ENCODE assay signal across 8 cellular contexts in genomic region chr15:44541282-44541958, GRCh38. TPM values are rescaled to one million over a fixed set of nuclear protein-coding genes. Genes with fewer than 3 reads are reported as not detected.
A peak's percentile ranks its signal among the peaks of the same experiment; 100 is the strongest.
DNase-seq lines count a peak whose midpoint lies in the region; ATAC-seq and TF ChIP-seq lines count a peak whose summit lies in the region.

No MANE protein-coding gene starts in this region.

- H2BK120ac ChIP-seq in H9 (ENCODE audit: low read depth, low read length, poor library complexity, severe bottlenecking) = no peak overlapping the region

- H2BK20ac ChIP-seq in H9 (ENCODE audit: low read depth, low read length, poor library complexity, severe bottlenecking) = no peak overlapping the region

- intact Hi-C loops in esophagus muscularis mucosa (cut with DNase I) = no loop called here

- H3K36me3 Mint-ChIP-seq in T-helper 2 cell treated with Interferon-gamma antibody and Interleukin-4, amounts not matched to agents 5 μg/mL and 100 μg/mL, for 36 hours (ENCODE audit: low read depth) = peaks cover 57% of the 10 kb centered on the region
- H3K36me3 Mint-ChIP-seq in H9 (ENCODE audit: insufficient read depth in 1 of 3, low read depth in 3 of 3) = peaks cover 25 to 47% (median 41%) of the 10 kb centered on the region in 3 experiments

- no peak overlapping the region for H4K5ac ChIP-seq in H9 (ENCODE audit: insufficient read length, low read depth, low read length)

- no peaks in the 10 kb centered on the region for H3K9me3 Mint-ChIP-seq in T-helper 2 cell treated with Interferon-gamma antibody and Interleukin-4, amounts not matched to agents 5 μg/mL and 100 μg/mL, for 36 hours
- H3K9me3 Mint-ChIP-seq in H9 = no peaks in the 10 kb centered on the region

- H2BK5ac ChIP-seq in H9 (ENCODE audit: insufficient read length, low read length) = no peak overlapping the region

- H3K27me3 ChIP-seq in RWPE2 (ENCODE audit: insufficient read depth, poor library complexity, severe bottlenecking) (no peaks in the 10 kb centered on the region), esophagus muscularis mucosa (no peaks in the 10 kb centered on the region), H9 (ENCODE audit: insufficient read depth, low read length) (no peaks in the 10 kb centered on the region)

- H3K79me1 ChIP-seq in H9 (ENCODE audit: insufficient read depth, low read depth, low read length, poor library complexity, severe bottlenecking) = no peaks in the 10 kb centered on the region

- no peak overlapping the region for H3T11ph ChIP-seq in H9 (ENCODE audit: low read length)

- H3K27ac Mint-ChIP-seq in T-helper 2 cell treated with Interferon-gamma antibody and Interleukin-4, amounts not matched to agents 5 μg/mL and 100 μg/mL, for 36 hours = peak overlapping the region; percentile 8
- H3K27ac Mint-ChIP-seq in H9 = peak overlapping the region in 1 of 3 experiments; percentile 39; a peak in 1 of 7 replicates

- no peaks in the 10 kb centered on the region for H3K9me3 ChIP-seq in RWPE2 (ENCODE audit: severe bottlenecking)
- H3K9me3 ChIP-seq in esophagus muscularis mucosa = no peaks in the 10 kb centered on the region
- no peaks in the 10 kb centered on the region for H3K9me3 ChIP-seq in H9 (ENCODE audit: control insufficient read depth, low read depth, low read length)

- H3K4me2 ChIP-seq in H9 (ENCODE audit: insufficient read depth, insufficient read length, low read length) = no peak overlapping the region

- H2BK15ac ChIP-seq in H9 (ENCODE audit: low read depth, low read length) = no peak overlapping the region

- peaks cover 42% of the 10 kb centered on the region for H3K4me1 ChIP-seq in RWPE2 (ENCODE audit: insufficient read depth, poor library complexity, severe bottlenecking)
- H3K4me1 ChIP-seq in esophagus muscularis mucosa = peaks cover 53 to 83% (median 77%) of the 10 kb centered on the region in 4 donors
- no peaks in the 10 kb centered on the region for H3K4me1 ChIP-seq in H9 (ENCODE audit: insufficient read depth, low read length)

- no peak overlapping the region for H3K4ac ChIP-seq in H9 (ENCODE audit: low read depth, low read length)

- no peak overlapping the region for H3K56ac ChIP-seq in H9 (ENCODE audit: insufficient read length, low read depth, low read length)

- no peak overlapping the region for H3K23ac ChIP-seq in H9 (ENCODE audit: insufficient read length, low read depth, low read length)

- no peak overlapping the region for H2AK5ac ChIP-seq in H9 (ENCODE audit: insufficient read length, low read length)

- TF ChIP-seq EP300 in esophagus muscularis mucosa (IDR thresholded peaks at IDR 0.05) = no peak

- no peak for TF ChIP-seq POLR2A in esophagus muscularis mucosa (IDR thresholded peaks at IDR 0.05; ENCODE audit: low read depth)

- TF ChIP-seq CTCF in RWPE2 (IDR thresholded peaks at IDR 0.05; ENCODE audit: poor library complexity, severe bottlenecking) (no peak), esophagus muscularis mucosa (IDR thresholded peaks at IDR 0.05) (no peak), H9 (conservative IDR thresholded peaks at IDR 0.05) (no peak)

- H3K4me1 Mint-ChIP-seq in T-helper 2 cell treated with Interferon-gamma antibody and Interleukin-4, amounts not matched to agents 5 μg/mL and 100 μg/mL, for 36 hours (ENCODE audit: low read depth) = peaks cover 50% of the 10 kb centered on the region
- H3K4me1 Mint-ChIP-seq in H9 = peaks cover 11 to 15% of the 10 kb centered on the region in 2 experiments

- DNase-seq in T-helper 2 cell treated with Interferon-gamma antibody and Interleukin-4, amounts not matched to agents 5 μg/mL and 100 μg/mL, for 36 hours (ENCODE audit: low spot score) = no peak
- no peak for DNase-seq in T-helper 2 cell
- DNase-seq in RWPE2 (ENCODE audit: low spot score) = no peak
- DNase-seq in esophagus muscularis mucosa (ENCODE audit: extremely low spot score) = no peak
- peak; percentile 54 for DNase-seq in skeletal muscle cell (ENCODE audit: low read depth)
- DNase-seq in cerebellum (ENCODE audit: low spot score) = no peak
- no peak for DNase-seq in H9
- DNase-seq in epidermal melanocyte (ENCODE audit: insufficient read length, low spot score) = no peak

- H3K14ac ChIP-seq in H9 (ENCODE audit: insufficient read depth, low read length) = no peak overlapping the region

- peaks cover 6% of the 10 kb centered on the region for H3K23me2 ChIP-seq in H9 (ENCODE audit: insufficient read length, low read depth, low read length, poor library complexity, severe bottlenecking)

- H3K9ac ChIP-seq in H9 (ENCODE audit: extremely low read depth, insufficient read length, low read length) = no peak overlapping the region

- no peak overlapping the region for H2AFZ ChIP-seq in H9 (ENCODE audit: low read length)

- no peak overlapping the region for H3K18ac ChIP-seq in H9 (ENCODE audit: insufficient read length, low read depth, low read length)

- H3K36me3 ChIP-seq in RWPE2 (ENCODE audit: low read depth) = peaks cover 77% of the 10 kb centered on the region
- peaks cover 0 to 18% (median 9%) of the 10 kb centered on the region in 4 donors for H3K36me3 ChIP-seq in esophagus muscularis mucosa

- peaks cover 9% of the 10 kb centered on the region; the same call in 1 of the 2 replicates for H3K79me2 ChIP-seq in H9 (ENCODE audit: insufficient read depth, low read length)

- H3K27ac ChIP-seq in RWPE2 (ENCODE audit: poor library complexity, severe bottlenecking) (peak overlapping the region; percentile 39), esophagus muscularis mucosa (replicated peaks in 1 of 4) (peak overlapping the region; percentile 54 to 61 (median 58)), H9 (ENCODE audit: insufficient read length, low read depth, low read length) (no peak overlapping the region)

- 94% methylated on average over 4 of the region's 4 CpGs for WGBS in esophagus muscularis mucosa
- WGBS in H9 (ENCODE audit: extremely low coverage, insufficient read length, low lambda C conversion rate) = no CpG with 5 or more reads among the region's 4 CpGs

- H2BK12ac ChIP-seq in H9 (ENCODE audit: insufficient read length, low read depth, low read length) = no peak overlapping the region

- no peak overlapping the region for H4K8ac ChIP-seq in H9 (replicated peaks; ENCODE audit: insufficient read length, low read depth, low read length)

- no peaks in the 10 kb centered on the region for H4K20me1 ChIP-seq in H9 (ENCODE audit: control insufficient read depth, insufficient read depth, insufficient read length)

- H4K91ac ChIP-seq in H9 (ENCODE audit: insufficient read length, low read depth, low read length) = no peak overlapping the region

- no peaks in the 10 kb centered on the region for H3K27me3 Mint-ChIP-seq in T-helper 2 cell treated with Interferon-gamma antibody and Interleukin-4, amounts not matched to agents 5 μg/mL and 100 μg/mL, for 36 hours (ENCODE audit: low read depth)
- H3K27me3 Mint-ChIP-seq in H9 (ENCODE audit: low read depth) = no peaks in the 10 kb centered on the region

- H3K4me3 ChIP-seq in RWPE2 (ENCODE audit: severe bottlenecking) (no peak overlapping the region), esophagus muscularis mucosa (peak overlapping the region in 2 of 4 donors; percentile 3 to 7), skeletal muscle cell (ENCODE audit: low read depth, low read length) (no peak overlapping the region)

- peak overlapping the region; percentile 11 for H3K4me3 Mint-ChIP-seq in T-helper 2 cell treated with Interferon-gamma antibody and Interleukin-4, amounts not matched to agents 5 μg/mL and 100 μg/mL, for 36 hours
- H3K4me3 Mint-ChIP-seq in H9 = no peak overlapping the region

- ATAC-seq in RWPE2 (ENCODE audit: low read depth) = 0 out of 3 replicates have a peak, but pooled peaks have one; percentile 6

RNA-seq across cellular contexts. Expression of gene EIF3J, which starts 4.5 kb away (rescaled TPM):
- total RNA-seq in esophagus muscularis mucosa (10 to 100 TPM; 46.2 to 60.6 (median 53.7) TPM), cerebellum (50.4 TPM), H9 (2021) (114 and 129 TPM in 2 replicates)
